Comparison of ENCODE assay signal across 9 cellular contexts in the genomic region with DNA sequence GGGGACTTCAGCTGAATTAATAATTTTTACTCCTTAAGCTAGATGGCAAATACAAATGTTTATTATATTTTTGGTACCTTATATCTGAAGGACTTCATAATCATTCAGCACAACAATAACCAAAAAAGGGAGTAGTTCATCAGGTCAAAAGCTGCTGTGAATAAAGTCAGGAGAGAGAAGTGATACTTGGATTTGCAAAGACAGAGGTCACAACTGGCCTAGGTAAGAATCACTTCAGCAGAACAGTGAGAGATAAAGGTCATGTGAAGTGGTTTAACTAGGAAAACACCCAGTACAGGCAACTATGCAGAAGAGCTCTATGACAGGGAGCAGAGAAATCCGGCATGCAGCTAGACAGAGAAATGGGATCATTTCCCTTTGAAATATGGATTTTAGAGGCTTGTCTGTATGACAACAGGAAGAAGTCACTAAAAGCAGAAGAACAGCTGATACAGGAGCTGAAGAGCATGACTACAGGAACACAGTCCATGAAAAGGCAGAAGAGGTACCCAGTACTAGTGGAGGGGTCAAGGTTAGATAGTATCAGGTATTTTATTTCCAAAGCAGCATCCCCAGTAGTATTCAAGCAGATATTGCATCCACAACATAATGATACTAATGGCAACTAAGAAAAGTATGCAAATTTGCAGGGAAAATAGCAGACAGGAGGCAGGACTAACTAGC. TPM values are rescaled to one million over a fixed set of nuclear protein-coding genes. Genes with fewer than 3 reads are reported as not detected.
DNase-seq lines count a peak whose midpoint lies in the region; ATAC-seq and TF ChIP-seq lines count a peak whose summit lies in the region.
"Had no signal": no experiment of that assay in that cellular context is flagged by ENCODE, and none has a peak within 500 bp of the region (broad histone marks: within the 10 kb centered on the region; RNA-seq: fewer than 3 reads in every experiment).

No MANE protein-coding gene starts in this region.

- H3K9me3 Mint-ChIP-seq in IgD-negative memory B cell (peaks cover 0 to 2% (median under 1%) of the 10 kb centered on the region in 3 donors), nephron progenitor cell (peaks cover 71% of the 10 kb centered on the region)

- H3K36me3 ChIP-seq in MG63 (no peaks in the 10 kb centered on the region; the same call in none of the 2 replicates), spleen (no peaks in the 10 kb centered on the region)

- H3K4me1 Mint-ChIP-seq in IgD-negative memory B cell = peaks cover 20 to 27% (median 21%) of the 10 kb centered on the region in 3 donors
- H3K4me1 Mint-ChIP-seq in nephron progenitor cell = no peaks in the 10 kb centered on the region

- peaks cover 6% of the 10 kb centered on the region for H3K9me3 ChIP-seq in MG63
- peaks cover 0 to 8% (median 2%) of the 10 kb centered on the region in 8 donors for H3K9me3 ChIP-seq in spleen

- H3K4me3 ChIP-seq in MG63 = no peak overlapping the region
- H3K4me3 ChIP-seq in spleen = no peak overlapping the region

- ATAC-seq in GM18907 (IDR thresholded peaks at IDR 0.05; ENCODE audit: unreplicated experiment) (peak; percentile 68), HG02571 (IDR thresholded peaks at IDR 0.05; ENCODE audit: unreplicated experiment) (peak; percentile 64)

- no peak for TF ChIP-seq CTCF in nephron progenitor cell (IDR thresholded peaks at IDR 0.05)
- no peak for TF ChIP-seq CTCF in spleen (IDR thresholded peaks at IDR 0.05 in 8 of 11, conservative IDR thresholded peaks at IDR 0.05 in 3 of 11)

- TF ChIP-seq POLR2A in spleen (IDR thresholded peaks at IDR 0.05) = no peak

- WGBS in spleen, 5 donors = 26 to 66% (median 47%) methylated on average over 1 of the region's 1 CpG

- H3K27me3 Mint-ChIP-seq in IgD-negative memory B cell (no peaks in the 10 kb centered on the region), nephron progenitor cell (ENCODE audit: low read depth, poor library complexity) (peaks cover 3% of the 10 kb centered on the region)

- H3K4me1 ChIP-seq in spleen = peaks cover 14 to 23% (median 18%) of the 10 kb centered on the region in 6 donors

- no peaks in the 10 kb centered on the region for H3K27me3 ChIP-seq in MG63
- H3K27me3 ChIP-seq in spleen (replicated peaks in 1 of 7) = no peaks in the 10 kb centered on the region

- H3K36me3 Mint-ChIP-seq in IgD-negative memory B cell = peaks cover 2% of the 10 kb centered on the region
- peaks cover 49% of the 10 kb centered on the region for H3K36me3 Mint-ChIP-seq in nephron progenitor cell (ENCODE audit: low read depth)

- DNase-seq in nephron progenitor cell (no peak), MG63 (no peak), spleen (no peak)
- DNase-seq in activated CD4-positive, alpha-beta T cell treated with anti-CD3 and anti-CD28 coated beads, Interleukin-2, amount 50 U/mL, for 48 hours = no peak
- DNase-seq: NCI-H446 treated with DMSO at 0.1 percent for 48 hours had no signal

- intact Hi-C loops in spleen (cut with DNase I; ENCODE audit: low total_unique reads) = no loop called here

- H3K27ac Mint-ChIP-seq in IgD-negative memory B cell (peak overlapping the region in 2 of 3 donors; percentile 8 to 78), nephron progenitor cell (peak overlapping the region; percentile 33)

- peak overlapping the region in 4 of 8 donors; percentile 0 to 39 (median 28) for H3K27ac ChIP-seq in spleen
- H3K27ac ChIP-seq: epithelial cell of prostate had no signal

- peak overlapping the region in 3 of 4 donors; percentile 34 to 76 (median 74) for H3K4me3 Mint-ChIP-seq in IgD-negative memory B cell
- no peak overlapping the region for H3K4me3 Mint-ChIP-seq in nephron progenitor cell

RNA-seq across cellular contexts. Expression of a gene that starts 25.7 kb away (rescaled TPM):
- polyA plus RNA-seq in IgD-negative memory B cell = 9.2 TPM
- total RNA-seq in MG63 (2014; rRNA removed; shearing (Covaris generic); ENCODE audit: low replicate concordance) = 2.4 and 3.5 TPM in 2 replicates
- 10 to 100 TPM; 15.4 to 29.7 (median 20.3) TPM for total RNA-seq in spleen
- polyA plus RNA-seq in spleen = 1 to 10 TPM; 2.1 to 3.5 (median 3.0) TPM
